In genomic region chr19:1948676-1949075, GRCh38 we compare ENCODE assay signal across 1 cellular context.
TF ChIP-seq lines count a peak whose summit lies in the region.

No MANE protein-coding gene starts in this region.

TF ChIP-seq in GM12878, 131 proteins besides CTCF, POLR2A, EP300 and RAD21:
- no peak for TF ChIP-seq ZNF24 (IDR thresholded peaks at IDR 0.05)
- TF ChIP-seq, protein P1, sequence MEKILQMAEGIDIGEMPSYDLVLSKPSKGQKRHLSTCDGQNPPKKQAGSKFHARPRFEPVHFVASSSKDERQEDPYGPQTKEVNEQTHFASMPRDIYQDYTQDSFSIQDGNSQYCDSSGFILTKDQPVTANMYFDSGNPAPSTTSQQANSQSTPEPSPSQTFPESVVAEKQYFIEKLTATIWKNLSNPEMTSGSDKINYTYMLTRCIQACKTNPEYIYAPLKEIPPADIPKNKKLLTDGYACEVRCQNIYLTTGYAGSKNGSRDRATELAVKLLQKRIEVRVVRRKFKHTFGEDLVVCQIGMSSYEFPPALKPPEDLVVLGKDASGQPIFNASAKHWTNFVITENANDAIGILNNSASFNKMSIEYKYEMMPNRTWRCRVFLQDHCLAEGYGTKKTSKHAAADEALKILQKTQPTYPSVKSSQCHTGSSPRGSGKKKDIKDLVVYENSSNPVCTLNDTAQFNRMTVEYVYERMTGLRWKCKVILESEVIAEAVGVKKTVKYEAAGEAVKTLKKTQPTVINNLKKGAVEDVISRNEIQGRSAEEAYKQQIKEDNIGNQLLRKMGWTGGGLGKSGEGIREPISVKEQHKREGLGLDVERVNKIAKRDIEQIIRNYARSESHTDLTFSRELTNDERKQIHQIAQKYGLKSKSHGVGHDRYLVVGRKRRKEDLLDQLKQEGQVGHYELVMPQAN (conservative IDR thresholded peaks at IDR 0.05) = no peak
